ENCODE assay signal across 8 cellular contexts in genomic region chrX:140057001-140057411, GRCh38.
DNase-seq lines count a peak whose midpoint lies in the region; ATAC-seq, FAIRE-seq and TF ChIP-seq lines count a peak whose summit lies in the region.

No MANE protein-coding gene starts in this region.

- 0 out of 2 replicates have a peak, but pooled peaks have one; percentile 27 for TF ChIP-seq RAD21 in HepG2 (CRISPR knock-in tag; IDR thresholded peaks at IDR 0.05)

- H3K4me3 Mint-ChIP-seq in activated B cell treated with CpG ODN at 0.5 μM for 24 hours = no peak overlapping the region

- no peaks in the 10 kb centered on the region for H3K36me3 ChIP-seq in HepG2 (replicated peaks in 1 of 2; ENCODE audit: control insufficient read depth in 1 of 2, insufficient read depth in 2 of 2, low read length in 2 of 2)

- no peak overlapping the region for H2AFZ ChIP-seq in HepG2 (ENCODE audit: low read length)

- no peaks in the 10 kb centered on the region for H3K9me3 Mint-ChIP-seq in activated B cell treated with CpG ODN at 0.5 μM for 24 hours

- TF ChIP-seq CTCF in AG04449 (IDR thresholded peaks at IDR 0.05; ENCODE audit: insufficient read depth, low read length, missing control alignments) (peak; percentile 79), activated B cell treated with CpG ODN at 0.5 μM for 24 hours (IDR thresholded peaks at IDR 0.05) (no peak), HepG2 (CRISPR knock-in tag; IDR thresholded peaks at IDR 0.05) (peak; percentile 77)

- intact Hi-C loops in activated B cell treated with CpG ODN at 0.5 μM for 24 hours (cut with micrococcal nuclease) = loop anchor here (1.0 kb wide), 1 partner anchor 84 kb away; no protein-coding TSS in a partner anchor
- intact Hi-C loops in HepG2 (cut with micrococcal nuclease; ENCODE audit: unreplicated experiment) = loop anchor here (1.0 to 2.0 kb wide), 3 partner anchors 84 to 676 kb away; no protein-coding TSS in a partner anchor

- TF ChIP-seq POLR2A in GM18505 (IDR thresholded peaks at IDR 0.05; ENCODE audit: borderline replicate concordance, extremely low read depth, insufficient read depth, insufficient read length) (no peak), HepG2 (IDR thresholded peaks at IDR 0.05; ENCODE audit: insufficient read depth in 1 of 2, low read depth in 2 of 2, low read length in 2 of 2) (no peak)

- no TSS peak for BruUV-seq in HepG2 (replicated peaks; lab: Mats Ljungman, UMichigan)

- POLR2A ChIA-PET in AG04449 (lab: Yijun Ruan, JAX) = no interaction called here
- POLR2A ChIA-PET in activated B cell treated with CpG ODN at 0.5 μM for 24 hours (lab: Charles Lee) = no interaction called here
- POLR2A ChIA-PET in HepG2 (lab: Yijun Ruan, JAX) = no interaction called here

- H3K9ac ChIP-seq in HepG2 (ENCODE audit: insufficient read depth, low read depth, low read length) = no peak overlapping the region

- H3K36me3 Mint-ChIP-seq in activated B cell treated with CpG ODN at 0.5 μM for 24 hours (ENCODE audit: low read depth) = no peaks in the 10 kb centered on the region

- H3K4me1 Mint-ChIP-seq in activated B cell treated with CpG ODN at 0.5 μM for 24 hours = no peaks in the 10 kb centered on the region

- no peak overlapping the region for H3K4me2 ChIP-seq in HepG2 (ENCODE audit: low read depth, low read length)

- no peaks in the 10 kb centered on the region for H3K9me3 ChIP-seq in HepG2 (ENCODE audit: low read length)

- no peaks in the 10 kb centered on the region for H4K20me1 ChIP-seq in HepG2 (ENCODE audit: insufficient read depth, low read length)

- no peaks in the 10 kb centered on the region for H3K79me2 ChIP-seq in HepG2 (ENCODE audit: insufficient read depth, low read length)

- peak; percentile 71 for FAIRE-seq in HepG2 (lab: Jason Lieb, UNC)

- peak; percentile 96 for ATAC-seq in GM18505 (IDR thresholded peaks at IDR 0.05; ENCODE audit: unreplicated experiment)
- peak; percentile 94 for ATAC-seq in HG02943 (IDR thresholded peaks at IDR 0.05; ENCODE audit: low read depth, unreplicated experiment)
- ATAC-seq in activated B cell treated with CpG ODN at 0.5 μM for 24 hours (ENCODE audit: low read depth) = no peak
- peak; percentile 99 for ATAC-seq in HepG2

- DNase-seq in AG04449 (ENCODE audit: low read depth, low spot score) (no peak), NCI-H2029 (lab: John Stamatoyannopoulos, UW) (peak; percentile 18), activated B cell treated with CpG ODN at 0.5 μM for 24 hours (peak; percentile 15), cerebellar cortex (ENCODE audit: low spot score) (peak; percentile 54), HepG2 (ENCODE audit: low spot score) (peak; percentile 51)
- DNase-seq in stimulated activated CD4-positive, alpha-beta T cell treated with anti-CD3 and anti-CD28 coated beads, TNF-alpha, amount 100 ng/mL, for 1 hour (ENCODE audit: low read depth in 3 of 3, low spot score in 1 of 3) = peak; percentile 1 to 25 (median 3)

- no peak overlapping the region for H3K27ac ChIP-seq in HepG2 (ENCODE audit: extremely low read length, insufficient read depth, low read length)

- in situ Hi-C loops in HepG2 (cut with HindIII; ENCODE audit: extremely low pct_ligation_motif_present, low pct_unique_long_range_greater_than_20kb) = loop anchor here (25.0 kb wide), 1 partner anchor 605 kb away; no protein-coding TSS in a partner anchor

- H3K4me3 ChIP-seq in AG04449 (ENCODE audit: low read depth, low read length) (no peak overlapping the region), HepG2 (replicated peaks in 1 of 3; ENCODE audit: insufficient read depth in 1 of 3, low read depth in 2 of 3, low read length in 3 of 3) (no peak overlapping the region)

- no peaks in the 10 kb centered on the region for H3K4me1 ChIP-seq in HepG2 (ENCODE audit: insufficient read depth, low read length)

- no peak overlapping the region for H3K27ac Mint-ChIP-seq in activated B cell treated with CpG ODN at 0.5 μM for 24 hours

- 23% methylated on average over 10 of the region's 11 CpGs for WGBS in HepG2 (ENCODE audit: low lambda C conversion rate)

- peaks cover 3% of the 10 kb centered on the region for H3K27me3 Mint-ChIP-seq in activated B cell treated with CpG ODN at 0.5 μM for 24 hours

- TF ChIP-seq EP300 in HepG2 (IDR thresholded peaks at IDR 0.05; ENCODE audit: low read depth in 2 of 2, low read length in 2 of 2) (no peak), HepG2 (CRISPR knock-in tag; IDR thresholded peaks at IDR 0.05; ENCODE audit: borderline replicate concordance) (no peak)

- CTCF ChIA-PET in AG04449 (lab: Yijun Ruan, JAX) = interaction anchor here (1.0 to 3.5 kb wide), 8 partner anchors 10 to 676 kb away, joined by 3 to 14 read pairs (median 4); no protein-coding TSS in a partner anchor
- CTCF ChIA-PET in activated B cell treated with CpG ODN at 0.5 μM for 24 hours (lab: Charles Lee) = interaction anchor here (1.5 kb wide), 1 partner anchor 84 kb away, joined by 6 read pairs; no protein-coding TSS in a partner anchor
- CTCF ChIA-PET in HepG2 (lab: Yijun Ruan, JAX; ENCODE audit: low intra/inter-chr PET ratio, low total read pairs) = interaction anchor here (1.0 to 2.0 kb wide), 2 partner anchors 84 to 608 kb away, joined by 3 to 6 read pairs; no protein-coding TSS in a partner anchor

- no peaks in the 10 kb centered on the region for H3K27me3 ChIP-seq in HepG2 (ENCODE audit: control insufficient read depth in 1 of 2, insufficient read depth in 2 of 2, low read length in 2 of 2)

TF ChIP-seq in HepG2, 621 proteins besides CTCF, POLR2A, EP300 and RAD21:
- TF ChIP-seq DDIT3 (CRISPR knock-in tag; IDR thresholded peaks at IDR 0.05) (no peak), MYC (CRISPR knock-in tag; IDR thresholded peaks at IDR 0.05; ENCODE audit: borderline replicate concordance) (no peak), ZBTB1 (CRISPR knock-in tag; IDR thresholded peaks at IDR 0.05; ENCODE audit: borderline replicate concordance) (no peak), PAX8 (CRISPR knock-in tag; IDR thresholded peaks at IDR 0.05; ENCODE audit: borderline replicate concordance) (no peak), STAG1 (CRISPR knock-in tag; IDR thresholded peaks at IDR 0.05) (peak; percentile 68), XRCC5 (optimal IDR thresholded peaks at IDR 0.05; ENCODE audit: low read length) (peak; percentile 18), SMC3 (IDR thresholded peaks at IDR 0.05; ENCODE audit: low read length) (peak; percentile 29; the same call in 1 of the 2 replicates), CSRNP1 (CRISPR knock-in tag; IDR thresholded peaks at IDR 0.05) (no peak), SP1 (IDR thresholded peaks at IDR 0.05) (no peak), SP1 (CRISPR knock-in tag; IDR thresholded peaks at IDR 0.05) (no peak)
